In genomic region chr20:58267389-58268215, GRCh38 we compare ENCODE assay signal across 28 cellular contexts. TPM values are rescaled to one million over a fixed set of nuclear protein-coding genes. Genes with fewer than 3 reads are reported as not detected.
A peak's percentile ranks its signal among the peaks of the same experiment; 100 is the strongest.
DNase-seq lines count a peak whose midpoint lies in the region; ATAC-seq and TF ChIP-seq lines count a peak whose summit lies in the region.
"Had no signal": no experiment of that assay in that cellular context is flagged by ENCODE, and none has a peak within 500 bp of the region (broad histone marks: within the 10 kb centered on the region; RNA-seq: fewer than 3 reads in every experiment).

No MANE protein-coding gene starts in this region.

- H3K27ac Mint-ChIP-seq in activated naive CD4-positive, alpha-beta T cell treated with anti-CD3 and anti-CD28 coated beads, Interleukin-2, amount 50 U/mL, for 72 hours = peak overlapping the region; percentile 59 to 81
- H3K27ac Mint-ChIP-seq in WTC11 = peak overlapping the region; percentile 13; the same call in 1 of the 2 replicates
- H3K27ac Mint-ChIP-seq in endothelial cell (ENCODE audit: unreplicated experiment) = peak overlapping the region; percentile 44
- no peak overlapping the region for H3K27ac Mint-ChIP-seq in stimulated activated effector memory CD8-positive, alpha-beta T cell treated with anti-CD3 and anti-CD28 coated beads, Interleukin-12 subunit alpha, Interleukin-12 subunit beta, amount 100 ng/mL, for 72 hours
- H3K27ac Mint-ChIP-seq: activated CD4-positive, alpha-beta memory T cell treated with anti-CD3 and anti-CD28 coated beads for 36 hours had no signal

- DNase-seq in activated naive CD4-positive, alpha-beta T cell treated with anti-CD3 and anti-CD28 coated beads, Interleukin-2, amount 50 U/mL, for 72 hours (ENCODE audit: low spot score in 2 of 2) = no peak
- no peak for DNase-seq in activated naive CD4-positive, alpha-beta T cell treated with Interleukin-2 at 50 U/mL for 16 hours
- DNase-seq in WTC11 (ENCODE audit: low spot score) (no peak), endothelial cell (ENCODE audit: low spot score) (no peak), iPS-NIHi11 (ENCODE audit: low spot score) (no peak)
- DNase-seq in stimulated activated effector memory CD8-positive, alpha-beta T cell treated with anti-CD3 and anti-CD28 coated beads, Interleukin-12 subunit alpha, Interleukin-12 subunit beta, amount 100 ng/mL, for 72 hours (ENCODE audit: low spot score in 2 of 2) = no peak
- DNase-seq: activated CD4-positive, alpha-beta memory T cell treated with anti-CD3 and anti-CD28 coated beads for 36 hours; activated naive CD4-positive, alpha-beta T cell treated with anti-CD3 and anti-CD28 coated beads, Interleukin-2, amount 10 ng/mL, durations not matched to agents 7 days and 5 days; activated T-cell treated with anti-CD3 and anti-CD28 coated beads for 4 hours; BE2C; central memory CD4-positive, alpha-beta T cell; COR-L47; dermis blood vessel endothelial cell; glutamatergic neuron; kidney glomerular epithelial cell; NCI-H187 treated with DMSO at 0.1 percent for 48 hours; NCI-H2227 treated with DMSO at 0.1 percent for 48 hours; NCI-H69; stimulated activated CD8-positive, alpha-beta memory T cell treated with anti-CD3 and anti-CD28 coated beads, Interleukin-4, amount 100 ng/mL, for 48 hours; T-helper 9 cell had no signal

- H3K4me1 Mint-ChIP-seq in WTC11 = peaks cover 9% of the 10 kb centered on the region
- H3K4me1 Mint-ChIP-seq in endothelial cell (ENCODE audit: unreplicated experiment) = peaks cover 38% of the 10 kb centered on the region
- peaks cover 30% of the 10 kb centered on the region for H3K4me1 Mint-ChIP-seq in stimulated activated effector memory CD8-positive, alpha-beta T cell treated with anti-CD3 and anti-CD28 coated beads, Interleukin-12 subunit alpha, Interleukin-12 subunit beta, amount 100 ng/mL, for 72 hours

- POLR2A ChIA-PET in WTC11 (lab: Charles Lee) = interaction anchor here (1.2 kb wide), 1 partner anchor 22 kb away, joined by 3 read pairs; no protein-coding TSS in a partner anchor

- CTCF ChIA-PET in WTC11 (lab: Charles Lee) = interaction anchor here (1.6 kb wide), 1 partner anchor 20 kb away, joined by 6 read pairs; no protein-coding TSS in a partner anchor

- peak in 1 of 2 donors; percentile 3 for ATAC-seq in activated naive CD4-positive, alpha-beta T cell treated with anti-CD3 and anti-CD28 coated beads, Interleukin-2, amount 50 U/mL, for 72 hours
- ATAC-seq in WTC11 (no peak), esophagus mucosa (no peak), HG03442 (IDR thresholded peaks at IDR 0.05; ENCODE audit: unreplicated experiment) (no peak)
- no peak for ATAC-seq in stimulated activated effector memory CD8-positive, alpha-beta T cell treated with anti-CD3 and anti-CD28 coated beads, Interleukin-12 subunit alpha, Interleukin-12 subunit beta, amount 100 ng/mL, for 72 hours

- peaks cover 9 to 27% of the 10 kb centered on the region in 2 donors for H3K36me3 Mint-ChIP-seq in activated naive CD4-positive, alpha-beta T cell treated with anti-CD3 and anti-CD28 coated beads, Interleukin-2, amount 50 U/mL, for 72 hours
- H3K36me3 Mint-ChIP-seq in WTC11 (peaks cover 14% of the 10 kb centered on the region), endothelial cell (ENCODE audit: low read depth, unreplicated experiment) (peaks cover 25% of the 10 kb centered on the region)
- H3K36me3 Mint-ChIP-seq in stimulated activated effector memory CD8-positive, alpha-beta T cell treated with anti-CD3 and anti-CD28 coated beads, Interleukin-12 subunit alpha, Interleukin-12 subunit beta, amount 100 ng/mL, for 72 hours = peaks cover 45% of the 10 kb centered on the region

- TF ChIP-seq CTCF in WTC11 (IDR thresholded peaks at IDR 0.05) (no peak), endothelial cell (IDR thresholded peaks at IDR 0.05; ENCODE audit: unreplicated experiment) (no peak)

- H3K4me3 Mint-ChIP-seq in WTC11 (no peak overlapping the region), endothelial cell (ENCODE audit: unreplicated experiment) (peak overlapping the region; percentile 54)
- no peak overlapping the region for H3K4me3 Mint-ChIP-seq in stimulated activated effector memory CD8-positive, alpha-beta T cell treated with anti-CD3 and anti-CD28 coated beads, Interleukin-12 subunit alpha, Interleukin-12 subunit beta, amount 100 ng/mL, for 72 hours
- H3K4me3 Mint-ChIP-seq: activated CD4-positive, alpha-beta memory T cell treated with anti-CD3 and anti-CD28 coated beads for 36 hours; activated naive CD4-positive, alpha-beta T cell treated with anti-CD3 and anti-CD28 coated beads, Interleukin-2, amount 10 ng/mL, durations not matched to agents 7 days and 5 days had no signal

- no peaks in the 10 kb centered on the region for H3K27me3 Mint-ChIP-seq in WTC11 (ENCODE audit: low read depth)
- peaks cover 11% of the 10 kb centered on the region for H3K27me3 Mint-ChIP-seq in endothelial cell (ENCODE audit: unreplicated experiment)
- H3K27me3 Mint-ChIP-seq: activated CD4-positive, alpha-beta memory T cell treated with anti-CD3 and anti-CD28 coated beads for 36 hours; activated naive CD4-positive, alpha-beta T cell treated with anti-CD3 and anti-CD28 coated beads, Interleukin-2, amount 10 ng/mL, durations not matched to agents 7 days and 5 days had no signal

- no peaks in the 10 kb centered on the region for H3K9me3 Mint-ChIP-seq in activated naive CD4-positive, alpha-beta T cell treated with anti-CD3 and anti-CD28 coated beads, Interleukin-2, amount 50 U/mL, for 72 hours
- H3K9me3 Mint-ChIP-seq in WTC11 = no peaks in the 10 kb centered on the region
- H3K9me3 Mint-ChIP-seq in endothelial cell (ENCODE audit: unreplicated experiment) = no peaks in the 10 kb centered on the region
- no peaks in the 10 kb centered on the region for H3K9me3 Mint-ChIP-seq in stimulated activated effector memory CD8-positive, alpha-beta T cell treated with anti-CD3 and anti-CD28 coated beads, Interleukin-12 subunit alpha, Interleukin-12 subunit beta, amount 100 ng/mL, for 72 hours
- H3K9me3 Mint-ChIP-seq: activated CD4-positive, alpha-beta memory T cell treated with anti-CD3 and anti-CD28 coated beads for 36 hours; activated naive CD4-positive, alpha-beta T cell treated with anti-CD3 and anti-CD28 coated beads, Interleukin-2, amount 10 ng/mL, durations not matched to agents 7 days and 5 days had no signal

TF ChIP-seq in WTC11, 78 proteins besides CTCF, POLR2A, EP300 and RAD21 (continues in another document):
- no peak for TF ChIP-seq NR2C2 (CRISPR knock-in tag; IDR thresholded peaks at IDR 0.05)
- TF ChIP-seq ZNF416 (CRISPR knock-in tag; IDR thresholded peaks at IDR 0.05) = no peak
- no peak for TF ChIP-seq ATF1 (CRISPR knock-in tag; IDR thresholded peaks at IDR 0.05)
- no peak for TF ChIP-seq IRF2 (CRISPR knock-in tag; IDR thresholded peaks at IDR 0.05; ENCODE audit: borderline replicate concordance, low read depth)
- TF ChIP-seq GTF2I (CRISPR knock-in tag; conservative IDR thresholded peaks at IDR 0.05) = no peak
- TF ChIP-seq USF2 (CRISPR knock-in tag; IDR thresholded peaks at IDR 0.05) = no peak
- no peak for TF ChIP-seq IRF1 (CRISPR knock-in tag; IDR thresholded peaks at IDR 0.05)
- no peak for TF ChIP-seq TCF7 (CRISPR knock-in tag; IDR thresholded peaks at IDR 0.05; ENCODE audit: low read depth)
- no peak for TF ChIP-seq NFYB (CRISPR knock-in tag; conservative IDR thresholded peaks at IDR 0.05; ENCODE audit: low read depth)
- TF ChIP-seq NFATC4 (CRISPR knock-in tag; IDR thresholded peaks at IDR 0.05) = no peak
- no peak for TF ChIP-seq ERG (CRISPR knock-in tag; IDR thresholded peaks at IDR 0.05)
- TF ChIP-seq E2F5 (CRISPR knock-in tag; IDR thresholded peaks at IDR 0.05) = no peak
- TF ChIP-seq CREM (CRISPR knock-in tag; IDR thresholded peaks at IDR 0.05) = no peak
- TF ChIP-seq HMGA2 (CRISPR knock-in tag; IDR thresholded peaks at IDR 0.05) = no peak
- TF ChIP-seq TP53 (CRISPR knock-in tag; IDR thresholded peaks at IDR 0.05) = no peak

RNA-seq across cellular contexts. Expression of gene ANKRD60, which starts 39.1 kb away (rescaled TPM):
- total RNA-seq in activated naive CD4-positive, alpha-beta T cell treated with anti-CD3 and anti-CD28 coated beads, Interleukin-2, amount 50 U/mL, for 72 hours = not detected
- not detected in 3 replicates for total RNA-seq in WTC11 (2021)
- not detected for total RNA-seq in endothelial cell (ENCODE audit: unreplicated experiment)
- total RNA-seq in esophagus mucosa = not detected
- total RNA-seq: activated CD4-positive, alpha-beta memory T cell treated with anti-CD3 and anti-CD28 coated beads for 36 hours; astrocyte; dermis blood vessel endothelial cell; endothelial cell of umbilical vein; H1; lung microvascular endothelial cell; subcutaneous adipose tissue; upper lobe of left lung had no signal

RNA-seq across cellular contexts. Expression of gene RAB22A, which starts 41.9 kb away (rescaled TPM):
- 10 to 100 TPM; 11.8 to 15.8 TPM for total RNA-seq in activated naive CD4-positive, alpha-beta T cell treated with anti-CD3 and anti-CD28 coated beads, Interleukin-2, amount 50 U/mL, for 72 hours
- total RNA-seq in WTC11 (2021) (5.7 to 6.6 TPM (median 6.0 TPM) in 3 replicates), endothelial cell (ENCODE audit: unreplicated experiment) (14.2 TPM), esophagus mucosa (24.7 TPM)
